Comparison of ENCODE assay signal across 19 cellular contexts in genomic region chr6:137315081-137315480, GRCh38.
DNase-seq lines count a peak whose midpoint lies in the region; ATAC-seq and TF ChIP-seq lines count a peak whose summit lies in the region.
"Had no signal": no experiment of that assay in that cellular context is flagged by ENCODE, and none has a peak within 500 bp of the region (broad histone marks: within the 10 kb centered on the region; RNA-seq: fewer than 3 reads in every experiment).

No MANE protein-coding gene starts in this region.

- ATAC-seq in naive thymus-derived CD4-positive, alpha-beta T cell = peak; percentile 31
- no peak for ATAC-seq in HG03442 (IDR thresholded peaks at IDR 0.05; ENCODE audit: unreplicated experiment)

- DNase-seq in HL-60 (ENCODE audit: low read depth in 1 of 2, low spot score in 1 of 2) (peak; percentile 59 to 61), NCI-H69 (lab: John Stamatoyannopoulos, UW) (peak; percentile 25), amniotic epithelial cell (ENCODE audit: low read depth) (peak; percentile 24), SJCRH30 (no peak), activated gamma-delta T cell treated with Interleukin-2 at 50 U/mL for 16 hours (no peak), inferior parietal cortex (ENCODE audit: extremely low spot score) (no peak)
- no peak for DNase-seq in naive thymus-derived CD4-positive, alpha-beta T cell
- DNase-seq: activated CD4-positive, CD25-positive, alpha-beta regulatory T cell; activated CD8-positive, alpha-beta memory T cell treated with anti-CD3 and anti-CD28 coated beads for 24 hours; esophagus squamous epithelium; immature natural killer cell; naive thymus-derived CD8-positive, alpha-beta T cell; NCI-H2029 treated with DMSO at 0.1 percent for 48 hours; T-helper 1 cell; transverse colon had no signal

- no peaks in the 10 kb centered on the region for H3K27me3 ChIP-seq in HL-60 (ENCODE audit: insufficient read depth, poor library complexity, severe bottlenecking)
- no peaks in the 10 kb centered on the region for H3K27me3 ChIP-seq in naive thymus-derived CD4-positive, alpha-beta T cell (ENCODE audit: control insufficient read depth in 2 of 2, insufficient read depth in 2 of 2, low read length in 2 of 2)
- H3K27me3 ChIP-seq in SJCRH30 = no peaks in the 10 kb centered on the region
- H3K27me3 ChIP-seq: cardiac muscle cell, esophagus squamous epithelium, transverse colon had no signal

- peaks cover 0 to 22% (median 0%) of the 10 kb centered on the region in 5 donors for H3K27me3 Mint-ChIP-seq in naive thymus-derived CD4-positive, alpha-beta T cell

- no peak overlapping the region for H3K27ac Mint-ChIP-seq in naive thymus-derived CD4-positive, alpha-beta T cell
- H3K27ac Mint-ChIP-seq: activated T-helper 1 cell treated with anti-CD3 and anti-CD28 coated beads, Interleukin-12 subunit alpha, Interleukin-12 subunit beta, Interleukin-2, Interleukin-4 antibody, amounts not matched to agents 30 ng/mL and 10 ng/mL and 1 ng/mL, durations not matched to agents 14 hours and 24 hours and 36 hours; immature natural killer cell; naive thymus-derived CD8-positive, alpha-beta T cell; stimulated activated effector memory CD8-positive, alpha-beta T cell treated with anti-CD3 and anti-CD28 coated beads, Interleukin-12 subunit alpha, Interleukin-12 subunit beta, amount 100 ng/mL, for 72 hours had no signal

- H3K9me3 ChIP-seq in naive thymus-derived CD4-positive, alpha-beta T cell (ENCODE audit: control insufficient read depth in 2 of 3, low read length in 3 of 3) = no peaks in the 10 kb centered on the region
- no peaks in the 10 kb centered on the region for H3K9me3 ChIP-seq in SJCRH30 (replicated peaks)
- H3K9me3 ChIP-seq: esophagus squamous epithelium, transverse colon had no signal

- H3K4me1 Mint-ChIP-seq in naive thymus-derived CD4-positive, alpha-beta T cell = peaks cover 0 to 5% (median 0%) of the 10 kb centered on the region in 7 donors
- H3K4me1 Mint-ChIP-seq: stimulated activated effector memory CD8-positive, alpha-beta T cell treated with anti-CD3 and anti-CD28 coated beads, Interleukin-12 subunit alpha, Interleukin-12 subunit beta, amount 100 ng/mL, for 72 hours had no signal

- no peaks in the 10 kb centered on the region for H3K36me3 ChIP-seq in naive thymus-derived CD4-positive, alpha-beta T cell (ENCODE audit: control insufficient read depth in 2 of 3, insufficient read depth in 3 of 3, low read length in 3 of 3)
- no peaks in the 10 kb centered on the region for H3K36me3 ChIP-seq in SJCRH30
- H3K36me3 ChIP-seq: cardiac muscle cell, esophagus squamous epithelium, transverse colon had no signal

- POLR2A ChIA-PET in naive thymus-derived CD4-positive, alpha-beta T cell (lab: Charles Lee) = interaction anchor here (1.4 kb wide), 1 partner anchor 48 kb away, joined by 4 read pairs; no protein-coding TSS in a partner anchor

- TF ChIP-seq CTCF in HL-60 (IDR thresholded peaks at IDR 0.05; ENCODE audit: insufficient read depth, low read length) = no peak

- H3K4me1 ChIP-seq in naive thymus-derived CD4-positive, alpha-beta T cell (ENCODE audit: control insufficient read depth in 2 of 2, insufficient read depth in 2 of 2, low read length in 2 of 2) = no peaks in the 10 kb centered on the region
- peaks cover 8% of the 10 kb centered on the region for H3K4me1 ChIP-seq in SJCRH30

- CTCF ChIA-PET in naive thymus-derived CD4-positive, alpha-beta T cell (lab: Charles Lee) = interaction anchor here (0.8 to 2.9 kb wide), 8 partner anchors 10 to 660 kb away, joined by 3 to 22 read pairs (median 4); no protein-coding TSS in a partner anchor

- intact Hi-C loops in naive thymus-derived CD4-positive, alpha-beta T cell (cut with micrococcal nuclease) = no loop called here

- H3K4me3 Mint-ChIP-seq in naive thymus-derived CD4-positive, alpha-beta T cell = no peak overlapping the region
- H3K4me3 Mint-ChIP-seq: activated T-helper 1 cell treated with anti-CD3 and anti-CD28 coated beads, Interleukin-12 subunit alpha, Interleukin-12 subunit beta, Interleukin-2, Interleukin-4 antibody, amounts not matched to agents 30 ng/mL and 10 ng/mL and 1 ng/mL, durations not matched to agents 14 hours and 24 hours and 36 hours; immature natural killer cell; naive thymus-derived CD8-positive, alpha-beta T cell; stimulated activated effector memory CD8-positive, alpha-beta T cell treated with anti-CD3 and anti-CD28 coated beads, Interleukin-12 subunit alpha, Interleukin-12 subunit beta, amount 100 ng/mL, for 72 hours had no signal

- no peak overlapping the region for H3K27ac ChIP-seq in HL-60 (replicated peaks)
- no peak overlapping the region for H3K27ac ChIP-seq in naive thymus-derived CD4-positive, alpha-beta T cell (ENCODE audit: low read depth, low read length)
- H3K27ac ChIP-seq in SJCRH30 = no peak overlapping the region
- H3K27ac ChIP-seq: cardiac muscle cell, esophagus squamous epithelium, transverse colon had no signal

- no peaks in the 10 kb centered on the region for H3K36me3 Mint-ChIP-seq in naive thymus-derived CD4-positive, alpha-beta T cell
- H3K36me3 Mint-ChIP-seq: naive thymus-derived CD8-positive, alpha-beta T cell; stimulated activated effector memory CD8-positive, alpha-beta T cell treated with anti-CD3 and anti-CD28 coated beads, Interleukin-12 subunit alpha, Interleukin-12 subunit beta, amount 100 ng/mL, for 72 hours had no signal

- H3K4me3 ChIP-seq in HL-60 (replicated peaks; ENCODE audit: insufficient read depth, low read length) (no peak overlapping the region), SJCRH30 (no peak overlapping the region)
- H3K4me3 ChIP-seq in naive thymus-derived CD4-positive, alpha-beta T cell (ENCODE audit: low read length) = no peak overlapping the region
- H3K4me3 ChIP-seq: cardiac muscle cell, esophagus squamous epithelium, transverse colon had no signal

- peaks cover 0 to 1% (median 0%) of the 10 kb centered on the region in 11 donors for H3K9me3 Mint-ChIP-seq in naive thymus-derived CD4-positive, alpha-beta T cell
- H3K9me3 Mint-ChIP-seq: activated T-helper 1 cell treated with anti-CD3 and anti-CD28 coated beads, Interleukin-12 subunit alpha, Interleukin-12 subunit beta, Interleukin-2, Interleukin-4 antibody, amounts not matched to agents 30 ng/mL and 10 ng/mL and 1 ng/mL, durations not matched to agents 14 hours and 24 hours and 36 hours; immature natural killer cell; naive thymus-derived CD8-positive, alpha-beta T cell; stimulated activated effector memory CD8-positive, alpha-beta T cell treated with anti-CD3 and anti-CD28 coated beads, Interleukin-12 subunit alpha, Interleukin-12 subunit beta, amount 100 ng/mL, for 72 hours had no signal

Comparison
In these comparisons a context has a peak if more than half of its experiments do, and no peak if none do; other contexts are left out.
1. DNase-seq: peak in HL-60 (2 of 2), NCI-H69 (single experiment) and amniotic epithelial cell (single experiment); none in naive thymus-derived CD4-positive, alpha-beta T cell (0 of 9), SJCRH30 (0 of 2), activated gamma-delta T cell treated with Interleukin-2 at 50 U/mL for 16 hours (single experiment) and inferior parietal cortex (single experiment).